ENCODE assay signal across 8 cellular contexts in the genomic region with DNA sequence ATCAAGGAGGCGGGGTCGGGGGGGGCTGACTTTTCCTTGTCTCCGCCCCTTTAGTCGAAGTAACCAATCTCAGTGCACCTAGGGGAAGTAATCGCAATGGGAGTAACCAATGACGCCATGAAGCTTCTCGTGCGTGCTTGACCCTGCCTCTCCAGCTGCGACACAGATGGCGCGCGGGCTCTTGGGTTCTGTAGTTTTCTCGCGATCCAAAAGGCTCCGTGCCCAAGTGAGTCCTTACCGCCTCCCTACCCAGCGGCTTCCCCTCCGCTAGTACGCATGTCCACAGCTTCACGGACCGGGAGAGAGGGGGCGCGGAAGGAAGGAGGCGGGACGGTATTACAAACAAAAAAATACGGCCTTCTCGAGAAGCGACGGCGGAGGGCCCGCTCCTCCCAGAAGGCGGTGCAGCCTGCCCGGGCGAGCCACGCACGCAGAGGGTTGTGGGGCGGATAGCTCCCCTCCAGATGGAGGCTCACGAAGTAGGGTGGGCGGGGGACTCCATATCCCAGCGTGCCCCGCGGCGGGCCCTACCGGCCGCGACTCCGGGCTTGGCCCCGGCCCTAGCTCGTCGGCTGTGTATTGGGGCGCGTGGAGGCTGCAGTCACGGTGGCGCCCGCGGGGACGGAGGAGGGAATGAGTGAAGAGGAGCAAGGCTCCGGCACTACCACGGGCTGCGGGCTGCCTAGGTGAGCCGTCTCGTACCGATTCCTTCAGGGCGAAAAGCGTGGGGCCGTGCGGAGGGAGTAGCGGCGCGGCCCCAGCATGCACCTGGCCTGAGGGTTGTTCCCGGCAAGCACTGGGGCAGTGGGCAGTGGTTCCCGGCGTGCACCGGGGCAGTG. TPM values are rescaled to one million over a fixed set of nuclear protein-coding genes. Genes with fewer than 3 reads are reported as not detected.
DNase-seq lines count a peak whose midpoint lies in the region; ATAC-seq and TF ChIP-seq lines count a peak whose summit lies in the region.

A gene with protein sequence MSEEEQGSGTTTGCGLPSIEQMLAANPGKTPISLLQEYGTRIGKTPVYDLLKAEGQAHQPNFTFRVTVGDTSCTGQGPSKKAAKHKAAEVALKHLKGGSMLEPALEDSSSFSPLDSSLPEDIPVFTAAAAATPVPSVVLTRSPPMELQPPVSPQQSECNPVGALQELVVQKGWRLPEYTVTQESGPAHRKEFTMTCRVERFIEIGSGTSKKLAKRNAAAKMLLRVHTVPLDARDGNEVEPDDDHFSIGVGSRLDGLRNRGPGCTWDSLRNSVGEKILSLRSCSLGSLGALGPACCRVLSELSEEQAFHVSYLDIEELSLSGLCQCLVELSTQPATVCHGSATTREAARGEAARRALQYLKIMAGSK (plus strand): TSS at position 508 of the 839 bp plus-strand sequence. CDS start 126 bp downstream, at position 634.

- CTCF ChIA-PET in mammary epithelial cell (lab: Charles Lee; ENCODE audit: low non-redundant PET), result interaction anchor here (0.6 to 0.9 kb wide), 5 partner anchors 24 to 361 kb away, joined by 3 to 4 read pairs (median 3); no protein-coding TSS in a partner anchor

- H3K4me1 ChIP-seq in mammary epithelial cell (ENCODE audit: insufficient read depth, low read length) (peaks cover 33% of the 10 kb centered on the region), iPS-20b (ENCODE audit: insufficient read depth, low read length) (peaks cover 25% of the 10 kb centered on the region)

- H3K4me2 ChIP-seq in mammary epithelial cell (ENCODE audit: insufficient read depth, low read depth, low read length), result peak within 1 kb of the TSS; percentile 88

- 1% methylated on average over 19 of the region's 74 CpGs for WGBS in mammary epithelial cell (ENCODE audit: low coverage, missing lambda C conversion rate)

- H3K9ac ChIP-seq in mammary epithelial cell (ENCODE audit: insufficient read depth, low read length), result peak within 1 kb of the TSS; percentile 76
- H3K9ac ChIP-seq in iPS-20b (ENCODE audit: low read depth, low read length), result peak within 1 kb of the TSS; percentile 94

- dilution Hi-C loops in mammary epithelial cell (cut with HindIII; ENCODE audit: low sequenced_read_pairs), result no loop called here

- peaks cover 20% of the 10 kb centered on the region for H3K79me2 ChIP-seq in mammary epithelial cell (ENCODE audit: insufficient read depth, low read length)

- in situ Hi-C loops in ACHN (cut with HindIII; ENCODE audit: low pct_ligation_motif_present, low pct_unique_long_range_greater_than_20kb, low sequenced_read_pairs), result no loop called here
- in situ Hi-C loops in mammary epithelial cell (cut with MboI; ENCODE audit: low sequenced_read_pairs in 2 of 2), result no loop called here

- peaks cover 35% of the 10 kb centered on the region for H3K36me3 ChIP-seq in WERI-Rb-1
- H3K36me3 ChIP-seq in mammary epithelial cell (ENCODE audit: insufficient read depth, low read length), result no peaks in the 10 kb centered on the region
- H3K36me3 ChIP-seq in iPS-20b (ENCODE audit: insufficient read depth, low read depth, low read length), result peaks cover 33% of the 10 kb centered on the region

- no peaks in the 10 kb centered on the region for H3K27me3 ChIP-seq in WERI-Rb-1 (ENCODE audit: insufficient read depth, low read depth, severe bottlenecking)
- H3K27me3 ChIP-seq in mammary epithelial cell (ENCODE audit: insufficient read depth, low read length), result no peaks in the 10 kb centered on the region
- H3K27me3 ChIP-seq in iPS-20b (ENCODE audit: insufficient read depth, low read length), result no peaks in the 10 kb centered on the region

- DNase-seq in ACHN, result peak; percentile 100
- peak; percentile 97 for DNase-seq in NCI-H2227 (lab: John Stamatoyannopoulos, UW; ENCODE audit: unreplicated experiment)
- DNase-seq in WERI-Rb-1, result peak; percentile 98
- DNase-seq in mammary epithelial cell, result peak; percentile 99

- intact Hi-C loops in mammary epithelial cell (cut with micrococcal nuclease), result loop anchor here (2.0 kb wide), 1 partner anchor 176 kb away; no protein-coding TSS in a partner anchor

- H3K4me3 ChIP-seq in WERI-Rb-1 (ENCODE audit: low read depth, low read length) (peak within 1 kb of the TSS; percentile 80), mammary epithelial cell (replicated peaks in 1 of 3; ENCODE audit: insufficient read depth in 1 of 3, low read depth in 2 of 3, low read length in 3 of 3) (peak within 1 kb of the TSS; percentile 63 to 72 (median 71)), iPS-20b (ENCODE audit: low read length) (peak within 1 kb of the TSS; percentile 79), skin epidermis (peak within 1 kb of the TSS; percentile 59 to 70 (median 62))

- H3K9me3 ChIP-seq in WERI-Rb-1 (ENCODE audit: severe bottlenecking), result no peaks in the 10 kb centered on the region
- H3K9me3 ChIP-seq in mammary epithelial cell (replicated peaks; ENCODE audit: insufficient read depth, low read length), result no peaks in the 10 kb centered on the region
- no peaks in the 10 kb centered on the region for H3K9me3 ChIP-seq in iPS-20b (ENCODE audit: insufficient read depth, low read depth, low read length)

- H4K20me1 ChIP-seq in mammary epithelial cell (ENCODE audit: insufficient read depth, low read length), result no peaks in the 10 kb centered on the region

- peak; percentile 74 for ATAC-seq in GM18873 (IDR thresholded peaks at IDR 0.05; ENCODE audit: low FRiP score, unreplicated experiment)
- ATAC-seq in HG03139 (IDR thresholded peaks at IDR 0.05; ENCODE audit: unreplicated experiment), result peak; percentile 72

- peak within 1 kb of the TSS; percentile 98 for H3K27ac ChIP-seq in WERI-Rb-1
- H3K27ac ChIP-seq in mammary epithelial cell (ENCODE audit: insufficient read depth, low read depth, low read length), result peak within 1 kb of the TSS; percentile 69
- peak within 1 kb of the TSS; percentile 98 for H3K27ac ChIP-seq in iPS-20b (ENCODE audit: low read length)
- H3K27ac ChIP-seq in skin epidermis, result peak within 1 kb of the TSS; percentile 83 to 99 (median 95)

- H2AFZ ChIP-seq in mammary epithelial cell (ENCODE audit: low read depth, low read length), result peak within 1 kb of the TSS; percentile 93

- TF ChIP-seq CTCF in WERI-Rb-1 (IDR thresholded peaks at IDR 0.05; ENCODE audit: low read depth, low read length) (no peak), mammary epithelial cell (conservative IDR thresholded peaks at IDR 0.05 in 1 of 2, IDR thresholded peaks at IDR 0.05 in 1 of 2; ENCODE audit: extremely low read depth in 1 of 2, insufficient read depth in 1 of 2, low read depth in 1 of 2, low read length in 2 of 2) (no peak)

- no TSS peak for BruUV-seq in mammary epithelial cell (replicated peaks; lab: Mats Ljungman, UMichigan)

RNA-seq across cellular contexts. Expression of the gene that starts here (rescaled TPM):
- 10 to 100 TPM; 21.2 to 32.2 TPM for total RNA-seq in mammary epithelial cell
- polyA plus RNA-seq in mammary epithelial cell, result 36.3 TPM
- 16.7 TPM for polyA minus RNA-seq in mammary epithelial cell

Comparison
In these comparisons a context has a peak if more than half of its experiments do, and no peak if none do; other contexts are left out.
1. Peak in every context shown above with its lines: DNase-seq, ATAC-seq, H3K4me3 ChIP-seq and H3K27ac ChIP-seq.